In the genomic region with DNA sequence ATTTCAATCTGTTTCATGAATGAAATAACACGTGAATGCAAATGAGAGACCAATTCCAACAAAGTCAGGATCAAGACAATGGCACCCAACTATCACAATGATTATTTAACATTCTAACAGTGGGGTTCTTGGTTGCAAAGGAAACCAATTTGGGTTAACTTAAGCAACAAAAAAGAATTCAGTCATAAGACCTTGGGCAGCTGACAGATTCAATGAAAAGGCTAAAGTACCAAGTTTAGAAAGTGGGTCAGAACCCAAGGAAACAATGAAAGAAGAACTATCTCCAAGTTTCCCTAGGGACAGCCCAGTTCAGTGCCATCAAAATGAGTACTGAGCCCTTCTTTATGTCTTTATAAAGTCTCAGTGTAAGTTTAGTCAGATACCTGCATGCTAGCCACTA, we compare ENCODE assay signal across 8 cellular contexts. TPM values are rescaled to one million over a fixed set of nuclear protein-coding genes. Genes with fewer than 3 reads are reported as not detected.
"Had no signal": no experiment of that assay in that cellular context is flagged by ENCODE, and none has a peak within 500 bp of the region (broad histone marks: within the 10 kb centered on the region; RNA-seq: fewer than 3 reads in every experiment).

No MANE protein-coding gene starts in this region.

- H3K4me1 Mint-ChIP-seq: GM23338, H9 had no signal

- ATAC-seq: GM23338, K562 had no signal

- H3K27ac Mint-ChIP-seq: GM23338, H9 had no signal

- H3K4me3 ChIP-seq: GM23338, K562 had no signal

- H3K4me3 Mint-ChIP-seq: GM23338, H9 had no signal

- DNase-seq: H9, HCEC 1CT, IMR-90, KG1 had no signal

RNA-seq across cellular contexts. Expression of a gene that starts 17.5 kb away (rescaled TPM):
- total RNA-seq: GM23338, H1, H9, IMR-90, K562 had no signal

RNA-seq across cellular contexts. Expression of a gene that starts 33.9 kb away (rescaled TPM):
- total RNA-seq: GM23338, H1, H9, HT1080, IMR-90 had no signal

RNA-seq across cellular contexts. Expression of a gene that starts 59.7 kb away (rescaled TPM):
- total RNA-seq: H1, HT1080, IMR-90 had no signal
